ENCODE assay signal across 8 cellular contexts in the genomic region with DNA sequence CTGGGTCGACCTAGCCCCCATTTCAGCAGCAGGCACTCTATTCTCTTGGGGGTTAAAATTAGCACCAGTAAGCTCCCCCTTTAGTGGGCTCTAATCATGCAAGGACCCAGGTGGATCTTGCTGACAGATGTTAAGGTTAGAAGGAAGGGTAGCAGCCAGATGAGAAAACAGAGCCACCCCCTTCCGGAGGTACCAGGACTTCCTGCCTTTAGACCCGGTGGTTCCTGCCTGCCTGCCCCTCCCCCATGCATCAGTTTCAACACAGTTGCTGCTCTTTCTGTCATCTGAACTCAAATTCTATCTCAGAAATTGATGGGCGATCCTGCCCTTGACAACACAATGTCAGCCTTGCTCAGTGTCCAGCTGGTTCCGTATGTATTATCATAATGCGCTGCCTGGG.
DNase-seq lines count a peak whose midpoint lies in the region; ATAC-seq and TF ChIP-seq lines count a peak whose summit lies in the region.

No MANE protein-coding gene starts in this region.

- no peak overlapping the region for H3K4me3 ChIP-seq in SK-N-SH (ENCODE audit: low read depth in 2 of 2, low read length in 1 of 2)

- no peak overlapping the region for H3K4me2 ChIP-seq in SK-N-SH

- no peaks in the 10 kb centered on the region for H4K20me1 ChIP-seq in SK-N-SH (ENCODE audit: insufficient read depth)

- H3K4me3 Mint-ChIP-seq in activated CD4-positive, alpha-beta T cell treated with anti-CD3 and anti-CD28 coated beads, Interleukin-2, amount 10 ng/mL, durations not matched to agents 7 days and 5 days = peak overlapping the region; percentile 28
- H3K4me3 Mint-ChIP-seq in MCF 10A (ENCODE audit: unreplicated experiment) = no peak overlapping the region

- no peaks in the 10 kb centered on the region for H3F3A ChIP-seq in SK-N-SH (replicated peaks; ENCODE audit: insufficient read depth)

- no peak overlapping the region for H2AFZ ChIP-seq in SK-N-SH (ENCODE audit: low read depth)

- POLR2A ChIA-PET in activated CD4-positive, alpha-beta T cell treated with anti-CD3 and anti-CD28 coated beads, Interleukin-2, amount 10 ng/mL, durations not matched to agents 7 days and 5 days (lab: Charles Lee) = no interaction called here
- POLR2A ChIA-PET in SK-N-SH (lab: Yijun Ruan, JAX) = no interaction called here
- POLR2A ChIA-PET in MCF 10A (lab: Yijun Ruan, JAX) = interaction anchor here (0.6 kb wide), 1 partner anchor 180 kb away, joined by 3 read pairs; no protein-coding TSS in a partner anchor

- H3K79me2 ChIP-seq in SK-N-SH (ENCODE audit: insufficient read depth) = no peaks in the 10 kb centered on the region

- TF ChIP-seq RAD21 in SK-N-SH (IDR thresholded peaks at IDR 0.05; ENCODE audit: low read length) = no peak

- H3K36me3 Mint-ChIP-seq in activated CD4-positive, alpha-beta T cell treated with anti-CD3 and anti-CD28 coated beads, Interleukin-2, amount 10 ng/mL, durations not matched to agents 7 days and 5 days (ENCODE audit: low read depth) = peaks cover 15% of the 10 kb centered on the region
- H3K36me3 Mint-ChIP-seq in MCF 10A (ENCODE audit: insufficient read depth, unreplicated experiment) = no peaks in the 10 kb centered on the region

- peak; percentile 78 for DNase-seq in activated CD4-positive, alpha-beta T cell treated with anti-CD3 and anti-CD28 coated beads, Interleukin-2, amount 10 ng/mL, durations not matched to agents 7 days and 5 days
- peak; percentile 43 for DNase-seq in left kidney (ENCODE audit: low read depth, low spot score)
- DNase-seq in SK-N-SH = no peak
- no peak for DNase-seq in MCF 10A (ENCODE audit: unreplicated experiment)
- no peak for DNase-seq in A172 (ENCODE audit: low spot score)
- DNase-seq in SKM-1 treated with dmso at 0.1 percent for 144 hours (lab: John Stamatoyannopoulos, UW; ENCODE audit: unreplicated experiment) = no peak

- no peak overlapping the region for H3K27ac ChIP-seq in SK-N-SH (ENCODE audit: low read depth in 2 of 2, low read length in 1 of 2)

- H3K9me3 Mint-ChIP-seq in activated CD4-positive, alpha-beta T cell treated with anti-CD3 and anti-CD28 coated beads, Interleukin-2, amount 10 ng/mL, durations not matched to agents 7 days and 5 days = peaks cover 9% of the 10 kb centered on the region
- no peaks in the 10 kb centered on the region for H3K9me3 Mint-ChIP-seq in MCF 10A (ENCODE audit: unreplicated experiment)

- peaks cover 46% of the 10 kb centered on the region for H3K4me1 Mint-ChIP-seq in activated CD4-positive, alpha-beta T cell treated with anti-CD3 and anti-CD28 coated beads, Interleukin-2, amount 10 ng/mL, durations not matched to agents 7 days and 5 days
- peaks cover 7% of the 10 kb centered on the region for H3K4me1 Mint-ChIP-seq in MCF 10A (ENCODE audit: insufficient read depth, unreplicated experiment)

- TF ChIP-seq CTCF in SK-N-SH (IDR thresholded peaks at IDR 0.05) = no peak
- no peak for TF ChIP-seq CTCF in MCF 10A (IDR thresholded peaks at IDR 0.05; ENCODE audit: unreplicated experiment)

- no peaks in the 10 kb centered on the region for H3K27me3 ChIP-seq in SK-N-SH (ENCODE audit: insufficient read depth)

- WGBS in SK-N-SH (ENCODE audit: low lambda C conversion rate) = 67% methylated on average over 6 of the region's 6 CpGs

- H3K9me3 ChIP-seq in SK-N-SH = no peaks in the 10 kb centered on the region

- H3K9ac ChIP-seq in SK-N-SH = no peak overlapping the region

- BruUV-seq in MCF 10A (replicated peaks; lab: Mats Ljungman, UMichigan) = no TSS peak

- TF ChIP-seq EP300 in SK-N-SH (IDR thresholded peaks at IDR 0.05; ENCODE audit: borderline replicate concordance in 1 of 2, low read depth in 1 of 2, low read length in 1 of 2) = no peak

- H3K9me2 ChIP-seq in SK-N-SH = no peaks in the 10 kb centered on the region

- peak overlapping the region; percentile 81 for H3K27ac Mint-ChIP-seq in activated CD4-positive, alpha-beta T cell treated with anti-CD3 and anti-CD28 coated beads, Interleukin-2, amount 10 ng/mL, durations not matched to agents 7 days and 5 days
- no peak overlapping the region for H3K27ac Mint-ChIP-seq in MCF 10A (ENCODE audit: low read depth, unreplicated experiment)

- H3K27me3 Mint-ChIP-seq in activated CD4-positive, alpha-beta T cell treated with anti-CD3 and anti-CD28 coated beads, Interleukin-2, amount 10 ng/mL, durations not matched to agents 7 days and 5 days = peaks cover 2% of the 10 kb centered on the region
- peaks cover 9% of the 10 kb centered on the region for H3K27me3 Mint-ChIP-seq in MCF 10A (ENCODE audit: insufficient read depth, unreplicated experiment)

- H3K4me1 ChIP-seq in SK-N-SH (ENCODE audit: control insufficient read depth in 1 of 2, insufficient read depth in 2 of 2, low read depth in 1 of 2, low read length in 1 of 2) = peaks cover 0 to 9% of the 10 kb centered on the region in 2 experiments; a peak in 2 of 4 replicates

- peak; percentile 82 for ATAC-seq in GM19043 (IDR thresholded peaks at IDR 0.05; ENCODE audit: low read depth, unreplicated experiment)
- peak; percentile 57 for ATAC-seq in HG03066 (IDR thresholded peaks at IDR 0.05; ENCODE audit: low read depth, unreplicated experiment)

- CTCF ChIA-PET in activated CD4-positive, alpha-beta T cell treated with anti-CD3 and anti-CD28 coated beads, Interleukin-2, amount 10 ng/mL, durations not matched to agents 7 days and 5 days (lab: Charles Lee) = interaction anchor here (0.6 kb wide), 1 partner anchor 1016 kb away, joined by 3 read pairs; no protein-coding TSS in a partner anchor
- CTCF ChIA-PET in SK-N-SH (lab: Yijun Ruan, JAX) (interaction anchor here (1.1 to 1.9 kb wide), 2 partner anchors 11 to 77 kb away, joined by 3 to 7 read pairs; no protein-coding TSS in a partner anchor), MCF 10A (lab: Yijun Ruan, JAX) (no interaction called here)

- no peaks in the 10 kb centered on the region for H3K36me3 ChIP-seq in SK-N-SH (replicated peaks in 1 of 2; ENCODE audit: control insufficient read depth in 1 of 2, insufficient read depth in 2 of 2, low read length in 1 of 2)

- intact Hi-C loops in MCF 10A (cut with micrococcal nuclease) = no loop called here

TF ChIP-seq in SK-N-SH, 30 proteins besides CTCF, POLR2A, EP300 and RAD21:
- TF ChIP-seq, protein P1, sequence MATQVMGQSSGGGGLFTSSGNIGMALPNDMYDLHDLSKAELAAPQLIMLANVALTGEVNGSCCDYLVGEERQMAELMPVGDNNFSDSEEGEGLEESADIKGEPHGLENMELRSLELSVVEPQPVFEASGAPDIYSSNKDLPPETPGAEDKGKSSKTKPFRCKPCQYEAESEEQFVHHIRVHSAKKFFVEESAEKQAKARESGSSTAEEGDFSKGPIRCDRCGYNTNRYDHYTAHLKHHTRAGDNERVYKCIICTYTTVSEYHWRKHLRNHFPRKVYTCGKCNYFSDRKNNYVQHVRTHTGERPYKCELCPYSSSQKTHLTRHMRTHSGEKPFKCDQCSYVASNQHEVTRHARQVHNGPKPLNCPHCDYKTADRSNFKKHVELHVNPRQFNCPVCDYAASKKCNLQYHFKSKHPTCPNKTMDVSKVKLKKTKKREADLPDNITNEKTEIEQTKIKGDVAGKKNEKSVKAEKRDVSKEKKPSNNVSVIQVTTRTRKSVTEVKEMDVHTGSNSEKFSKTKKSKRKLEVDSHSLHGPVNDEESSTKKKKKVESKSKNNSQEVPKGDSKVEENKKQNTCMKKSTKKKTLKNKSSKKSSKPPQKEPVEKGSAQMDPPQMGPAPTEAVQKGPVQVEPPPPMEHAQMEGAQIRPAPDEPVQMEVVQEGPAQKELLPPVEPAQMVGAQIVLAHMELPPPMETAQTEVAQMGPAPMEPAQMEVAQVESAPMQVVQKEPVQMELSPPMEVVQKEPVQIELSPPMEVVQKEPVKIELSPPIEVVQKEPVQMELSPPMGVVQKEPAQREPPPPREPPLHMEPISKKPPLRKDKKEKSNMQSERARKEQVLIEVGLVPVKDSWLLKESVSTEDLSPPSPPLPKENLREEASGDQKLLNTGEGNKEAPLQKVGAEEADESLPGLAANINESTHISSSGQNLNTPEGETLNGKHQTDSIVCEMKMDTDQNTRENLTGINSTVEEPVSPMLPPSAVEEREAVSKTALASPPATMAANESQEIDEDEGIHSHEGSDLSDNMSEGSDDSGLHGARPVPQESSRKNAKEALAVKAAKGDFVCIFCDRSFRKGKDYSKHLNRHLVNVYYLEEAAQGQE (IDR thresholded peaks at IDR 0.05; ENCODE audit: low read depth, low read length) = no peak
- TF ChIP-seq GATA2 (CRISPR knock-in tag; IDR thresholded peaks at IDR 0.05) (no peak), SMC3 (IDR thresholded peaks at IDR 0.05; ENCODE audit: low read depth, low read length) (no peak), RFX5 (IDR thresholded peaks at IDR 0.05; ENCODE audit: low read length) (no peak)
- TF ChIP-seq, protein P2, sequence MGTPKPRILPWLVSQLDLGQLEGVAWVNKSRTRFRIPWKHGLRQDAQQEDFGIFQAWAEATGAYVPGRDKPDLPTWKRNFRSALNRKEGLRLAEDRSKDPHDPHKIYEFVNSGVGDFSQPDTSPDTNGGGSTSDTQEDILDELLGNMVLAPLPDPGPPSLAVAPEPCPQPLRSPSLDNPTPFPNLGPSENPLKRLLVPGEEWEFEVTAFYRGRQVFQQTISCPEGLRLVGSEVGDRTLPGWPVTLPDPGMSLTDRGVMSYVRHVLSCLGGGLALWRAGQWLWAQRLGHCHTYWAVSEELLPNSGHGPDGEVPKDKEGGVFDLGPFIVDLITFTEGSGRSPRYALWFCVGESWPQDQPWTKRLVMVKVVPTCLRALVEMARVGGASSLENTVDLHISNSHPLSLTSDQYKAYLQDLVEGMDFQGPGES (IDR thresholded peaks at IDR 0.05; ENCODE audit: low read depth, low read length) = no peak

Comparison
In these comparisons a context has a peak if more than half of its experiments do, and no peak if none do; other contexts are left out.
1. DNase-seq: peak in activated CD4-positive, alpha-beta T cell treated with anti-CD3 and anti-CD28 coated beads, Interleukin-2, amount 10 ng/mL, durations not matched to agents 7 days and 5 days (single experiment) and left kidney (single experiment); none in SK-N-SH (single experiment), MCF 10A (single experiment), A172 (single experiment) and SKM-1 treated with dmso at 0.1 percent for 144 hours (single experiment).